8 cellular contexts compared by ENCODE assay signal in the genomic region with DNA sequence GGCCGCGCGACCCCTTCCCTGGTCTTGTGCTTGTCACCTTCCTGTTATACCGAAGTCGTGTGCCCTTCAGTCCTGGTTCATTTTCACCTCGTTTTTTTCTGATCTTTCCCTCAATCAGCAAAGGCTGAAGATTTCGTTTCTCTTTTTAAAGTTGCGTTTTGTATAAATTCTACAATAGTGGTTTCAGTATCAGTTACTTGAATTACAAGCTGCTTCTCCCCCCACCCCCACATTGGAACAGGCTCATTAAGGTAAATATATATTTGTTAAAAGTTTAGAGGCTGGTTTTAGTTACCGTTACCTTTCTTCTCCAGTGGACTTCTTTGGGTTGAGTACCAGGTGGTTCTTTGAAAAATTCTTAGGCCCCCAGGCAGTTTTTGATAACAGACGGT. TPM values are rescaled to one million over a fixed set of nuclear protein-coding genes. Genes with fewer than 3 reads are reported as not detected.
DNase-seq lines count a peak whose midpoint lies in the region; TF ChIP-seq lines count a peak whose summit lies in the region.

No MANE protein-coding gene starts in this region.

- H3K27me3 ChIP-seq in hepatocyte (no peaks in the 10 kb centered on the region), stomach (no peaks in the 10 kb centered on the region)

- H3K36me3 ChIP-seq in hepatocyte (replicated peaks; ENCODE audit: insufficient read depth, low read depth) (no peaks in the 10 kb centered on the region), stomach (peaks cover 7 to 26% (median 23%) of the 10 kb centered on the region in 4 donors)

- H3K4me1 ChIP-seq in hepatocyte (ENCODE audit: insufficient read depth) = peaks cover 5% of the 10 kb centered on the region
- peaks cover 7 to 68% (median 35%) of the 10 kb centered on the region in 4 donors for H3K4me1 ChIP-seq in stomach

- H3K4me1 Mint-ChIP-seq in activated naive CD4-positive, alpha-beta T cell treated with anti-CD3 and anti-CD28 coated beads, Interleukin-2, amount 10 ng/mL, durations not matched to agents 7 days and 5 days = peaks cover 68% of the 10 kb centered on the region

- no peak for DNase-seq in activated naive CD4-positive, alpha-beta T cell treated with anti-CD3 and anti-CD28 coated beads, Interleukin-2, amount 10 ng/mL, durations not matched to agents 7 days and 5 days
- no peak for DNase-seq in activated naive CD4-positive, alpha-beta T cell treated with Interleukin-2 at 50 U/mL for 16 hours
- DNase-seq in hepatocyte (ENCODE audit: low spot score) = no peak
- no peak for DNase-seq in stomach
- no peak for DNase-seq in islet precursor cell
- no peak for DNase-seq in NCI-H82 treated with DMSO at 0.1 percent for 48 hours (lab: John Stamatoyannopoulos, UW; ENCODE audit: unreplicated experiment)
- DNase-seq in head of caudate nucleus = no peak

- peak overlapping the region; percentile 90 for H3K4me3 Mint-ChIP-seq in activated naive CD4-positive, alpha-beta T cell treated with anti-CD3 and anti-CD28 coated beads, Interleukin-2, amount 10 ng/mL, durations not matched to agents 7 days and 5 days

- intact Hi-C loops in stomach (cut with DNase I; ENCODE audit: low total_unique reads) = no loop called here
- intact Hi-C loops in head of caudate nucleus (cut with DNase I) = loop anchor here (5.0 kb wide), 3 partner anchors 94 to 354 kb away; a partner anchor contains a TSS

- peak overlapping the region; percentile 95 for H3K27ac Mint-ChIP-seq in activated naive CD4-positive, alpha-beta T cell treated with anti-CD3 and anti-CD28 coated beads, Interleukin-2, amount 10 ng/mL, durations not matched to agents 7 days and 5 days

- H3K4me3 ChIP-seq in WI38 (ENCODE audit: low read depth, low read length) (peak overlapping the region; percentile 87), hepatocyte (peak overlapping the region; percentile 80), stomach (peak overlapping the region; percentile 84 to 95 (median 90))

- no peak overlapping the region for H2AFZ ChIP-seq in hepatocyte

- TF ChIP-seq CTCF in WI38 (IDR thresholded peaks at IDR 0.05; ENCODE audit: low read depth, low read length) = no peak
- TF ChIP-seq CTCF in hepatocyte (IDR thresholded peaks at IDR 0.05; ENCODE audit: poor library complexity) = no peak
- no peak for TF ChIP-seq CTCF in stomach (IDR thresholded peaks at IDR 0.05)

- no peak for TF ChIP-seq EP300 in stomach (IDR thresholded peaks at IDR 0.05)

- H3K27me3 Mint-ChIP-seq in activated naive CD4-positive, alpha-beta T cell treated with anti-CD3 and anti-CD28 coated beads, Interleukin-2, amount 10 ng/mL, durations not matched to agents 7 days and 5 days = peaks cover 2% of the 10 kb centered on the region

- 2% methylated on average over 10 of the region's 10 CpGs for WGBS in hepatocyte (ENCODE audit: low lambda C conversion rate, missing lambda C conversion rate)
- WGBS in stomach, 5 donors = 0 to 2% (median 1%) methylated on average over 10 of the region's 10 CpGs

- peaks cover 25% of the 10 kb centered on the region for H3K36me3 Mint-ChIP-seq in activated naive CD4-positive, alpha-beta T cell treated with anti-CD3 and anti-CD28 coated beads, Interleukin-2, amount 10 ng/mL, durations not matched to agents 7 days and 5 days

- peak overlapping the region; percentile 99 for H3K27ac ChIP-seq in hepatocyte
- peak overlapping the region; percentile 96 to 100 (median 99) for H3K27ac ChIP-seq in stomach

- no peaks in the 10 kb centered on the region for H3K9me3 Mint-ChIP-seq in activated naive CD4-positive, alpha-beta T cell treated with anti-CD3 and anti-CD28 coated beads, Interleukin-2, amount 10 ng/mL, durations not matched to agents 7 days and 5 days

- peak overlapping the region; percentile 79 for H3K4me2 ChIP-seq in hepatocyte

- peaks cover 47% of the 10 kb centered on the region for H3K79me2 ChIP-seq in hepatocyte

- H3K9me3 ChIP-seq in hepatocyte (ENCODE audit: low read depth) = no peaks in the 10 kb centered on the region
- H3K9me3 ChIP-seq in stomach = peaks cover 0 to 9% (median 0%) of the 10 kb centered on the region in 4 donors

- no peak for TF ChIP-seq POLR2A in stomach (IDR thresholded peaks at IDR 0.05)

- H3K9me2 ChIP-seq in hepatocyte (replicated peaks; ENCODE audit: insufficient read depth) = no peaks in the 10 kb centered on the region

- CTCF ChIA-PET in activated naive CD4-positive, alpha-beta T cell treated with anti-CD3 and anti-CD28 coated beads, Interleukin-2, amount 10 ng/mL, durations not matched to agents 7 days and 5 days (lab: Charles Lee) = interaction anchor here (6.3 kb wide), 1 partner anchor 98 kb away, joined by 265 read pairs; no protein-coding TSS in a partner anchor

- H4K20me1 ChIP-seq in hepatocyte (ENCODE audit: insufficient read depth, poor library complexity, severe bottlenecking) = peaks cover 43% of the 10 kb centered on the region

RNA-seq across cellular contexts. Expression of a gene that starts 0.9 kb away (rescaled TPM):
- total RNA-seq in hepatocyte = 340 and 347 TPM in 2 replicates
- polyA plus RNA-seq in hepatocyte = 394 and 419 TPM in 2 replicates
- total RNA-seq in stomach = 100 to 1,000 TPM in 2 of 5 donors, 10 to 100 TPM in 3; 42.0 to 167 (median 77.1) TPM
- polyA plus RNA-seq in stomach = 100 to 1,000 TPM; 135 to 198 (median 192) TPM
